In the genomic region with DNA sequence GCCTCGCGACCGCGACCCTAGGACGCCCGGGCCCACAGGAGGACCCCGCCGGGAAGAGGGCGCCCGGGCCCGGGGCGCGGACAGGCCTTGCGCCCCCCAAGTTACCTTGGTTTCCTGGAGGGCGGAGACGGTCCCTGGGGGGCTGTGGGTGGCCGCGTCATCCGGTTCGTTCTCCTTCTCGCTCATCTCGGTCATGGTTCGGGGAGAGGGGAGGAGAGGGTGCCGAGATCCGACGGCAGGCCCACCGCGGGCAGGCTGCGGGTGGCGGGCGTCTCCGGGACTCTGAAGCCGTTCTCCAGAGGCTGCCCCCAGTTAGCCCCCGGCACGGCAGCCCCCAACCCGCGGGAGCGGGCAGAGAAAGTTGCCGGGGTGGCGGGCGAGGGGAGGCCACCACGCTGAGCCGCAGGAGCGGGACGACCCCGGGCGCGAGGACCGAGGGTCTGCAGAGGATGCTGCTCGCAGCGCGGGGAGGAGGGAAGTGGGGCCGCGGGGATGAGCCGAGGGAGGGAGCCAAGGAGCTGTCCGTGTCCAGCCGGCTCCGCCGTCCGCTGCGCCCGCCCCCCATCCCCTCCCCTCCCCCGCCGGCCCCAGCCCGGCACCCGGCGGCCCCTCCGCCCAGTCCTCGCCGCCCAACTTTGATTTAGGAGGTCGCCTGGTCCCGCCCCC, we compare ENCODE assay signal across 8 cellular contexts. TPM values are rescaled to one million over a fixed set of nuclear protein-coding genes. Genes with fewer than 3 reads are reported as not detected.
DNase-seq lines count a peak whose midpoint lies in the region; ATAC-seq and TF ChIP-seq lines count a peak whose summit lies in the region.

A gene with protein sequence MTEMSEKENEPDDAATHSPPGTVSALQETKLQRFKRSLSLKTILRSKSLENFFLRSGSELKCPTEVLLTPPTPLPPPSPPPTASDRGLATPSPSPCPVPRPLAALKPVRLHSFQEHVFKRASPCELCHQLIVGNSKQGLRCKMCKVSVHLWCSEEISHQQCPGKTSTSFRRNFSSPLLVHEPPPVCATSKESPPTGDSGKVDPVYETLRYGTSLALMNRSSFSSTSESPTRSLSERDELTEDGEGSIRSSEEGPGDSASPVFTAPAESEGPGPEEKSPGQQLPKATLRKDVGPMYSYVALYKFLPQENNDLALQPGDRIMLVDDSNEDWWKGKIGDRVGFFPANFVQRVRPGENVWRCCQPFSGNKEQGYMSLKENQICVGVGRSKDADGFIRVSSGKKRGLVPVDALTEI (minus strand): TSS at position 638 of the 666 bp plus-strand sequence. CDS start 443 bp downstream, at position 195.

- POLR2A ChIA-PET in AG04450 (lab: Yijun Ruan, JAX) = interaction anchor here (1.2 kb wide), 1 partner anchor 26 kb away, joined by 11 read pairs; a partner anchor contains a TSS

- H3K36me3 ChIP-seq in effector memory CD4-positive, alpha-beta T cell (ENCODE audit: control insufficient read depth, insufficient read depth, low read length) = no peaks in the 10 kb centered on the region

- CTCF ChIA-PET in AG04450 (lab: Charles Lee) = interaction anchor here (0.9 to 1.5 kb wide), 4 partner anchors 10 to 51 kb away, joined by 3 to 4 read pairs (median 4); no protein-coding TSS in a partner anchor

- no peaks in the 10 kb centered on the region; the same call in 1 of the 2 replicates for H3K9me3 ChIP-seq in AG04450 (ENCODE audit: control insufficient read depth, insufficient read depth, low read length)
- no peaks in the 10 kb centered on the region for H3K9me3 ChIP-seq in effector memory CD4-positive, alpha-beta T cell (ENCODE audit: control insufficient read depth, low read length)

- peaks cover 15% of the 10 kb centered on the region for H3K4me1 ChIP-seq in effector memory CD4-positive, alpha-beta T cell (ENCODE audit: control insufficient read depth, insufficient read depth, low read length, poor library complexity, severe bottlenecking)

- H3K4me3 Mint-ChIP-seq in nephron = peak within 1 kb of the TSS; percentile 86 to 91 (median 87)

- H3K4me3 ChIP-seq in AG04450 (ENCODE audit: low read depth, low read length) = peak within 1 kb of the TSS; percentile 49
- H3K4me3 ChIP-seq in Jurkat, Clone E6-1 (ENCODE audit: low read length) = peak within 1 kb of the TSS; percentile 33
- H3K4me3 ChIP-seq in effector memory CD4-positive, alpha-beta T cell (ENCODE audit: insufficient read depth, low read depth, low read length, poor library complexity, severe bottlenecking) = peak within 1 kb of the TSS; percentile 41

- peaks cover 43% of the 10 kb centered on the region for H3K27me3 ChIP-seq in AG04450 (ENCODE audit: control insufficient read depth, insufficient read depth, low read length)
- peaks cover 33% of the 10 kb centered on the region for H3K27me3 ChIP-seq in effector memory CD4-positive, alpha-beta T cell (replicated peaks; ENCODE audit: control insufficient read depth, insufficient read depth, low read length, poor library complexity, severe bottlenecking)

- no peak within 1 kb of the TSS for H3K27ac ChIP-seq in AG04450 (ENCODE audit: low read depth, low read length)
- no peak within 1 kb of the TSS for H3K27ac ChIP-seq in effector memory CD4-positive, alpha-beta T cell (ENCODE audit: insufficient read depth, low read length, poor library complexity, severe bottlenecking)

- ATAC-seq in GM21526 (IDR thresholded peaks at IDR 0.05; ENCODE audit: low FRiP score, unreplicated experiment) (no peak), GM19395 (IDR thresholded peaks at IDR 0.05; ENCODE audit: unreplicated experiment) (no peak)

- no peaks in the 10 kb centered on the region for H3K9me3 Mint-ChIP-seq in nephron

- no peaks in the 10 kb centered on the region for H3K36me3 Mint-ChIP-seq in nephron (ENCODE audit: low read depth)

- H3K27me3 Mint-ChIP-seq in nephron (ENCODE audit: low read depth) = peaks cover 58% of the 10 kb centered on the region

- DNase-seq in AG04450 (ENCODE audit: low read depth, low spot score) = no peak
- DNase-seq in Jurkat, Clone E6-1 (ENCODE audit: low read depth, low spot score) = no peak
- no peak for DNase-seq in effector memory CD4-positive, alpha-beta T cell
- no peak for DNase-seq in ureter (ENCODE audit: low spot score)
- DNase-seq in DMS53 (lab: John Stamatoyannopoulos, UW) = no peak

- H3K27ac Mint-ChIP-seq in nephron = peak within 1 kb of the TSS in 2 of 3 experiments; percentile 1 to 52

- peaks cover 14% of the 10 kb centered on the region for H3K4me1 Mint-ChIP-seq in nephron

- no peak for TF ChIP-seq CTCF in AG04450 (IDR thresholded peaks at IDR 0.05; ENCODE audit: low read depth, low read length)
- no peak for TF ChIP-seq CTCF in nephron (IDR thresholded peaks at IDR 0.05; ENCODE audit: unreplicated experiment in 3 of 3)

RNA-seq across cellular contexts. Expression of the gene that starts here (rescaled TPM):
- 0.04 TPM in 1 of 2 replicates, not detected in the other for polyA plus RNA-seq in AG04450 (2011; rRNA removed)
- polyA minus RNA-seq in AG04450 (2011; rRNA and poly(A)+ RNA removed) = not detected in 2 replicates
- polyA plus RNA-seq in Jurkat, Clone E6-1 (2012; ENCODE audit: insufficient read depth, insufficient read length) = 0.26 TPM
- 1.6 TPM for total RNA-seq in ureter
